Comparison of ENCODE assay signal across 8 cellular contexts in genomic region chr2:241950878-241951331, GRCh38.
DNase-seq lines count a peak whose midpoint lies in the region; ATAC-seq and TF ChIP-seq lines count a peak whose summit lies in the region.

No MANE protein-coding gene starts in this region.

- no peaks in the 10 kb centered on the region for H3K4me1 ChIP-seq in mucosa of descending colon (ENCODE audit: low read depth)

- no peaks in the 10 kb centered on the region for H3K36me3 ChIP-seq in mucosa of descending colon (ENCODE audit: low read depth)

- H3K36me3 Mint-ChIP-seq in activated CD8-positive, alpha-beta memory T cell treated with anti-CD3 and anti-CD28 coated beads, Interleukin-2, amount 10 ng/mL, durations not matched to agents 7 days and 5 days: no peaks in the 10 kb centered on the region

- H3K4me3 ChIP-seq in epithelial cell of esophagus (ENCODE audit: low read length) (no peak overlapping the region), mucosa of descending colon (no peak overlapping the region)

- no peak overlapping the region for H3K4me3 Mint-ChIP-seq in activated CD8-positive, alpha-beta memory T cell treated with anti-CD3 and anti-CD28 coated beads, Interleukin-2, amount 10 ng/mL, durations not matched to agents 7 days and 5 days

- ATAC-seq in activated CD8-positive, alpha-beta memory T cell treated with anti-CD3 and anti-CD28 coated beads, Interleukin-2, amount 10 ng/mL, durations not matched to agents 7 days and 5 days: no peak
- ATAC-seq in mucosa of descending colon: peak; percentile 86
- ATAC-seq in HG02623 (IDR thresholded peaks at IDR 0.05; ENCODE audit: unreplicated experiment): no peak

- H3K9me3 Mint-ChIP-seq in activated CD8-positive, alpha-beta memory T cell treated with anti-CD3 and anti-CD28 coated beads, Interleukin-2, amount 10 ng/mL, durations not matched to agents 7 days and 5 days (ENCODE audit: low read depth): peaks cover under 1% of the 10 kb centered on the region

- intact Hi-C loops in mucosa of descending colon (cut with DNase I, micrococcal nuclease): no loop called here

- H3K4me1 Mint-ChIP-seq in activated CD8-positive, alpha-beta memory T cell treated with anti-CD3 and anti-CD28 coated beads, Interleukin-2, amount 10 ng/mL, durations not matched to agents 7 days and 5 days: no peaks in the 10 kb centered on the region

- DNase-seq in AG20443 (ENCODE audit: low spot score): peak; percentile 93
- peak; percentile 52 for DNase-seq in H4 (ENCODE audit: low spot score)
- DNase-seq in NCI-H748 (lab: John Stamatoyannopoulos, UW; ENCODE audit: unreplicated experiment): peak; percentile 85
- peak; percentile 73 for DNase-seq in activated CD8-positive, alpha-beta memory T cell treated with anti-CD3 and anti-CD28 coated beads, Interleukin-2, amount 10 ng/mL, durations not matched to agents 7 days and 5 days
- DNase-seq in epithelial cell of esophagus (ENCODE audit: low read depth): peak; percentile 60
- peak in 2 of 3 donors; percentile 84 to 88 for DNase-seq in mucosa of descending colon
- peak; percentile 39 to 47 for DNase-seq in stimulated activated CD8-positive, alpha-beta memory T cell treated with anti-CD3 and anti-CD28 coated beads, Interleukin-7, amount 100 ng/mL, for 1 hour (ENCODE audit: low read depth in 2 of 2)

- H3K27ac Mint-ChIP-seq in activated CD8-positive, alpha-beta memory T cell treated with anti-CD3 and anti-CD28 coated beads, Interleukin-2, amount 10 ng/mL, durations not matched to agents 7 days and 5 days: no peak overlapping the region

- TF ChIP-seq CTCF in epithelial cell of esophagus (IDR thresholded peaks at IDR 0.05; ENCODE audit: insufficient read depth, low read depth, low read length, missing control alignments): peak; percentile 91
- TF ChIP-seq CTCF in mucosa of descending colon (IDR thresholded peaks at IDR 0.05): peak; percentile 93

- CTCF ChIA-PET in activated CD8-positive, alpha-beta memory T cell treated with anti-CD3 and anti-CD28 coated beads, Interleukin-2, amount 10 ng/mL, durations not matched to agents 7 days and 5 days (lab: Charles Lee): interaction anchor here (0.6 to 2.5 kb wide), 24 partner anchors 9 to 151 kb away, joined by 3 to 24 read pairs (median 4); no protein-coding TSS in a partner anchor

- no peaks in the 10 kb centered on the region for H3K27me3 Mint-ChIP-seq in activated CD8-positive, alpha-beta memory T cell treated with anti-CD3 and anti-CD28 coated beads, Interleukin-2, amount 10 ng/mL, durations not matched to agents 7 days and 5 days

- no peaks in the 10 kb centered on the region for H3K9me3 ChIP-seq in mucosa of descending colon

Comparison
In these comparisons a context has a peak if more than half of its experiments do, and no peak if none do; other contexts are left out.
1. DNase-seq: peak in every context shown above with its lines; median percentile 93 in AG20443; 86 in mucosa of descending colon; 85 in NCI-H748; 73 in activated CD8-positive, alpha-beta memory T cell treated with anti-CD3 and anti-CD28 coated beads, Interleukin-2, amount 10 ng/mL, durations not matched to agents 7 days and 5 days; 60 in epithelial cell of esophagus; 52 in H4; 43 in stimulated activated CD8-positive, alpha-beta memory T cell treated with anti-CD3 and anti-CD28 coated beads, Interleukin-7, amount 100 ng/mL, for 1 hour.